In genomic region chr21:45338326-45339017, GRCh38 we compare ENCODE assay signal across 29 cellular contexts.
"Had no signal": no experiment of that assay in that cellular context is flagged by ENCODE, and none has a peak within 500 bp of the region (broad histone marks: within the 10 kb centered on the region; RNA-seq: fewer than 3 reads in every experiment).

No MANE protein-coding gene starts in this region.

- H3K27ac ChIP-seq: esophagus muscularis mucosa, gastrocnemius medialis, neutrophil, SK-N-MC, WERI-Rb-1 had no signal

- H3K27ac Mint-ChIP-seq: activated CD4-positive, alpha-beta T cell treated with anti-CD3 and anti-CD28 coated beads, Interleukin-2, amount 10 ng/mL, durations not matched to agents 7 days and 5 days; activated CD8-positive, alpha-beta memory T cell treated with anti-CD3 and anti-CD28 coated beads, Interleukin-2, amount 10 ng/mL, durations not matched to agents 7 days and 5 days; activated CD8-positive, alpha-beta T cell treated with anti-CD3 and anti-CD28 coated beads for 36 hours; activated naive CD4-positive, alpha-beta T cell treated with anti-CD3 and anti-CD28 coated beads, Interleukin-2, amount 50 U/mL, for 24 hours; activated T-helper 1 cell treated with anti-CD3 and anti-CD28 coated beads, Interleukin-12 subunit alpha, Interleukin-12 subunit beta, Interleukin-2, Interleukin-4 antibody, amounts not matched to agents 30 ng/mL and 10 ng/mL and 1 ng/mL, durations not matched to agents 14 hours and 24 hours and 36 hours; effector memory CD8-positive, alpha-beta T cell; natural killer cell treated with Interleukin-12 subunit alpha and Interleukin-12 subunit beta and Interleukin-15 and Interleukin-18, amount 100 ng/mL, for 72 hours; stimulated activated naive CD8-positive, alpha-beta T cell treated with anti-CD3 and anti-CD28 coated beads, Interleukin-15, Interleukin-2, amounts not matched to agents 100 ng/mL and 50 ng/mL, for 24 hours had no signal

- FAIRE-seq: pancreas had no signal

- H3K9me3 Mint-ChIP-seq: activated CD4-positive, alpha-beta T cell treated with anti-CD3 and anti-CD28 coated beads, Interleukin-2, amount 10 ng/mL, durations not matched to agents 7 days and 5 days; activated CD8-positive, alpha-beta T cell treated with anti-CD3 and anti-CD28 coated beads for 36 hours; activated naive CD4-positive, alpha-beta T cell treated with anti-CD3 and anti-CD28 coated beads, Interleukin-2, amount 50 U/mL, for 24 hours; activated T-helper 1 cell treated with anti-CD3 and anti-CD28 coated beads, Interleukin-12 subunit alpha, Interleukin-12 subunit beta, Interleukin-2, Interleukin-4 antibody, amounts not matched to agents 30 ng/mL and 10 ng/mL and 1 ng/mL, durations not matched to agents 14 hours and 24 hours and 36 hours; stimulated activated naive CD8-positive, alpha-beta T cell treated with anti-CD3 and anti-CD28 coated beads, Interleukin-15, Interleukin-2, amounts not matched to agents 100 ng/mL and 50 ng/mL, for 24 hours had no signal

- H3K36me3 ChIP-seq: esophagus muscularis mucosa, gastrocnemius medialis, neutrophil, pancreas, tibial artery, WERI-Rb-1 had no signal

- H3K27me3 ChIP-seq: pancreas, tibial artery had no signal

- H3K4me3 Mint-ChIP-seq: activated CD4-positive, alpha-beta T cell treated with anti-CD3 and anti-CD28 coated beads, Interleukin-2, amount 10 ng/mL, durations not matched to agents 7 days and 5 days; activated CD8-positive, alpha-beta memory T cell treated with anti-CD3 and anti-CD28 coated beads, Interleukin-2, amount 10 ng/mL, durations not matched to agents 7 days and 5 days; activated CD8-positive, alpha-beta T cell treated with anti-CD3 and anti-CD28 coated beads for 36 hours; activated naive CD4-positive, alpha-beta T cell treated with anti-CD3 and anti-CD28 coated beads, Interleukin-2, amount 50 U/mL, for 24 hours; activated T-helper 1 cell treated with anti-CD3 and anti-CD28 coated beads, Interleukin-12 subunit alpha, Interleukin-12 subunit beta, Interleukin-2, Interleukin-4 antibody, amounts not matched to agents 30 ng/mL and 10 ng/mL and 1 ng/mL, durations not matched to agents 14 hours and 24 hours and 36 hours; brain; effector memory CD8-positive, alpha-beta T cell; natural killer cell treated with Interleukin-12 subunit alpha and Interleukin-12 subunit beta and Interleukin-15 and Interleukin-18, amount 100 ng/mL, for 72 hours; stimulated activated naive CD8-positive, alpha-beta T cell treated with anti-CD3 and anti-CD28 coated beads, Interleukin-15, Interleukin-2, amounts not matched to agents 100 ng/mL and 50 ng/mL, for 24 hours had no signal

- H3K4me1 ChIP-seq: gastrocnemius medialis had no signal

- H3K36me3 Mint-ChIP-seq: activated CD8-positive, alpha-beta memory T cell treated with anti-CD3 and anti-CD28 coated beads, Interleukin-2, amount 10 ng/mL, durations not matched to agents 7 days and 5 days; activated naive CD4-positive, alpha-beta T cell treated with anti-CD3 and anti-CD28 coated beads, Interleukin-2, amount 50 U/mL, for 24 hours; brain; natural killer cell treated with Interleukin-12 subunit alpha and Interleukin-12 subunit beta and Interleukin-15 and Interleukin-18, amount 100 ng/mL, for 72 hours had no signal

- DNase-seq: activated CD4-positive, alpha-beta T cell treated with anti-CD3 and anti-CD28 coated beads, Interleukin-2, amount 10 ng/mL, durations not matched to agents 7 days and 5 days; activated CD4-positive, CD25-positive, alpha-beta regulatory T cell treated with anti-CD3 and anti-CD28 coated beads, Interleukin-2, amount 50 U/mL, for 72 hours; activated CD8-positive, alpha-beta memory T cell treated with anti-CD3 and anti-CD28 coated beads, Interleukin-2, amount 10 ng/mL, durations not matched to agents 7 days and 5 days; activated CD8-positive, alpha-beta T cell treated with anti-CD3 and anti-CD28 coated beads for 36 hours; activated gamma-delta T cell; activated T-cell treated with anti-CD3 and anti-CD28 coated beads for 4 hours; anterior cingulate cortex; caudate nucleus; effector memory CD8-positive, alpha-beta T cell; gastrocnemius medialis; head of caudate nucleus; islet precursor cell; mammary epithelial cell; midbrain; stimulated activated CD4-positive, alpha-beta T cell treated with anti-CD3 and anti-CD28 coated beads, Interleukin-12 subunit alpha, Interleukin-12 subunit beta, amount 100 ng/mL, for 4 hours; stimulated activated CD4-positive, alpha-beta T cell treated with anti-CD3 and anti-CD28 coated beads, Interleukin-4, amount 100 ng/mL, for 4 hours; substantia nigra; WERI-Rb-1 had no signal

- H3K4me3 ChIP-seq: esophagus muscularis mucosa, gastrocnemius medialis, pancreas, SK-N-MC, tibial artery had no signal

- H3K4me1 Mint-ChIP-seq: activated CD4-positive, alpha-beta T cell treated with anti-CD3 and anti-CD28 coated beads, Interleukin-2, amount 10 ng/mL, durations not matched to agents 7 days and 5 days; activated CD8-positive, alpha-beta memory T cell treated with anti-CD3 and anti-CD28 coated beads, Interleukin-2, amount 10 ng/mL, durations not matched to agents 7 days and 5 days; activated naive CD4-positive, alpha-beta T cell treated with anti-CD3 and anti-CD28 coated beads, Interleukin-2, amount 50 U/mL, for 24 hours had no signal

- H3K9me3 ChIP-seq: esophagus muscularis mucosa, gastrocnemius medialis, neutrophil, pancreas, tibial artery had no signal

- ATAC-seq: activated CD8-positive, alpha-beta memory T cell treated with anti-CD3 and anti-CD28 coated beads, Interleukin-2, amount 10 ng/mL, durations not matched to agents 7 days and 5 days; activated CD8-positive, alpha-beta T cell treated with anti-CD3 and anti-CD28 coated beads for 36 hours; effector memory CD8-positive, alpha-beta T cell; gastrocnemius medialis; left lobe of liver; natural killer cell treated with Interleukin-12 subunit alpha and Interleukin-12 subunit beta and Interleukin-15 and Interleukin-18, amount 100 ng/mL, for 72 hours; pancreas had no signal
